In genomic region chrX:347351-348117, GRCh38 we compare ENCODE assay signal across 24 cellular contexts. TPM values are rescaled to one million over a fixed set of nuclear protein-coding genes. Genes with fewer than 3 reads are reported as not detected.
DNase-seq lines count a peak whose midpoint lies in the region; ATAC-seq, FAIRE-seq and TF ChIP-seq lines count a peak whose summit lies in the region.
"Had no signal": no experiment of that assay in that cellular context is flagged by ENCODE, and none has a peak within 500 bp of the region (broad histone marks: within the 10 kb centered on the region; RNA-seq: fewer than 3 reads in every experiment).

No MANE protein-coding gene starts in this region.

- no peak overlapping the region for H2AFZ ChIP-seq in HepG2 (ENCODE audit: low read length)
- H2AFZ ChIP-seq: PC-9 had no signal

- TF ChIP-seq CTCF in right lobe of liver (IDR thresholded peaks at IDR 0.05) (no peak), HepG2 (CRISPR knock-in tag; IDR thresholded peaks at IDR 0.05) (no peak)

- TF ChIP-seq EP300 in HepG2 (IDR thresholded peaks at IDR 0.05; ENCODE audit: low read depth in 2 of 2, low read length in 2 of 2) = no peak
- no peak for TF ChIP-seq EP300 in HepG2 (CRISPR knock-in tag; IDR thresholded peaks at IDR 0.05; ENCODE audit: borderline replicate concordance)

- no peak for FAIRE-seq in HepG2 (lab: Jason Lieb, UNC)
- FAIRE-seq: A549, D721Med had no signal

- no peaks in the 10 kb centered on the region for H3K79me2 ChIP-seq in HepG2 (ENCODE audit: insufficient read depth, low read length)

- POLR2A ChIA-PET in HepG2 (lab: Yijun Ruan, JAX) = no interaction called here

- no peaks in the 10 kb centered on the region for H3K9me3 Mint-ChIP-seq in natural killer cell treated with Interleukin-12 subunit alpha and Interleukin-12 subunit beta and Interleukin-15 and Interleukin-18, amount 100 ng/mL, for 72 hours

- in situ Hi-C loops in HepG2 (cut with HindIII; ENCODE audit: extremely low pct_ligation_motif_present, low pct_unique_long_range_greater_than_20kb) = no loop called here

- CTCF ChIA-PET in HepG2 (lab: Yijun Ruan, JAX; ENCODE audit: low intra/inter-chr PET ratio, low total read pairs) = no interaction called here

- intact Hi-C loops in right lobe of liver (cut with DNase I) (no loop called here), HepG2 (cut with micrococcal nuclease; ENCODE audit: unreplicated experiment) (no loop called here), right cardiac atrium (cut with DNase I) (no loop called here)

- TF ChIP-seq POLR2A in right lobe of liver (IDR thresholded peaks at IDR 0.05) = no peak
- TF ChIP-seq POLR2A in HepG2 (IDR thresholded peaks at IDR 0.05; ENCODE audit: insufficient read depth in 1 of 2, low read depth in 2 of 2, low read length in 2 of 2) = no peak

- H3K27me3 ChIP-seq in right lobe of liver = no peaks in the 10 kb centered on the region
- no peaks in the 10 kb centered on the region for H3K27me3 ChIP-seq in HepG2 (ENCODE audit: control insufficient read depth in 1 of 2, insufficient read depth in 2 of 2, low read length in 2 of 2)
- H3K27me3 ChIP-seq in right cardiac atrium (ENCODE audit: control insufficient read depth, insufficient read depth) = no peaks in the 10 kb centered on the region
- H3K27me3 ChIP-seq: BE2C had no signal

- no peak overlapping the region for H3K27ac ChIP-seq in right lobe of liver
- H3K27ac ChIP-seq in HepG2 (ENCODE audit: extremely low read length, insufficient read depth, low read length) = no peak overlapping the region
- no peak overlapping the region for H3K27ac ChIP-seq in right cardiac atrium (ENCODE audit: low read length)
- H3K27ac ChIP-seq: A549, KMS-11, PC-9 had no signal

- 95% methylated on average over 16 of the region's 59 CpGs for WGBS in right lobe of liver (ENCODE audit: insufficient coverage, low coverage, low lambda C conversion rate, missing lambda C conversion rate)
- 98% methylated on average over 35 of the region's 59 CpGs for WGBS in HepG2 (ENCODE audit: low lambda C conversion rate)
- WGBS in right cardiac atrium = 95% methylated on average over 59 of the region's 59 CpGs

- TF ChIP-seq RAD21 in HepG2 (CRISPR knock-in tag; IDR thresholded peaks at IDR 0.05) = no peak

- H3K9me3 ChIP-seq in right lobe of liver (no peaks in the 10 kb centered on the region), HepG2 (ENCODE audit: low read length) (no peaks in the 10 kb centered on the region), right cardiac atrium (ENCODE audit: control insufficient read depth, low read length) (no peaks in the 10 kb centered on the region)
- H3K9me3 ChIP-seq: A549, BE2C had no signal

- ATAC-seq in right lobe of liver (no peak), HepG2 (no peak), right cardiac atrium (no peak), HG03469 (IDR thresholded peaks at IDR 0.05; ENCODE audit: unreplicated experiment) (no peak)
- no peak for ATAC-seq in natural killer cell treated with Interleukin-12 subunit alpha and Interleukin-12 subunit beta and Interleukin-15 and Interleukin-18, amount 100 ng/mL, for 72 hours
- ATAC-seq: A549 had no signal

- H3K9ac ChIP-seq in HepG2 (ENCODE audit: insufficient read depth, low read depth, low read length) = no peak overlapping the region
- H3K9ac ChIP-seq: KMS-11 had no signal

- no peaks in the 10 kb centered on the region for H3K4me1 ChIP-seq in right lobe of liver
- 0 out of 2 replicates have a peak, but pooled peaks cover 5% of the 10 kb centered on the region for H3K4me1 ChIP-seq in HepG2 (ENCODE audit: insufficient read depth, low read length)
- no peaks in the 10 kb centered on the region for H3K4me1 ChIP-seq in right cardiac atrium (ENCODE audit: control insufficient read depth, insufficient read depth, low read length)
- H3K4me1 ChIP-seq: A549, BE2C had no signal

- no peaks in the 10 kb centered on the region for H4K20me1 ChIP-seq in HepG2 (ENCODE audit: insufficient read depth, low read length)

- H3K27ac Mint-ChIP-seq in natural killer cell treated with Interleukin-12 subunit alpha and Interleukin-12 subunit beta and Interleukin-15 and Interleukin-18, amount 100 ng/mL, for 72 hours = no peak overlapping the region

- no peak overlapping the region for H3K4me2 ChIP-seq in HepG2 (ENCODE audit: low read depth, low read length)
- H3K4me2 ChIP-seq: A549, KMS-11, PC-9 had no signal

- no peak overlapping the region for H3K4me3 Mint-ChIP-seq in natural killer cell treated with Interleukin-12 subunit alpha and Interleukin-12 subunit beta and Interleukin-15 and Interleukin-18, amount 100 ng/mL, for 72 hours

- peak in 2 of 3 donors; percentile 11 to 47 for DNase-seq in right lobe of liver
- DNase-seq in HepG2 (ENCODE audit: low spot score) = no peak
- DNase-seq in right cardiac atrium = peak; percentile 12 to 60 (median 56)
- DNase-seq in natural killer cell treated with Interleukin-12 subunit alpha and Interleukin-12 subunit beta and Interleukin-15 and Interleukin-18, amount 100 ng/mL, for 72 hours (ENCODE audit: low spot score) = peak; percentile 44
- DNase-seq in hypothalamus (lab: John Stamatoyannopoulos, UW) = no peak
- no peak for DNase-seq in HPDE6-E6E7 (ENCODE audit: extremely low spot score)
- no peak for DNase-seq in DMS79 treated with DMSO at 0.1 percent for 48 hours (lab: John Stamatoyannopoulos, UW)
- DNase-seq: BE2C, DMS53, EL, GF-D8, H7, NCI-H1092 treated with DMSO at 0.1 percent for 48 hours, NCI-H1436 treated with DMSO at 0.1 percent for 48 hours, NCI-H2029, NCI-H2227 treated with DMSO at 0.1 percent for 48 hours, NCI-H510A treated with DMSO at 0.1 percent for 48 hours, NCI-H748 treated with DMSO at 0.1 percent for 48 hours, PC-9, RPMI8226 had no signal

- no peaks in the 10 kb centered on the region for H3K27me3 Mint-ChIP-seq in natural killer cell treated with Interleukin-12 subunit alpha and Interleukin-12 subunit beta and Interleukin-15 and Interleukin-18, amount 100 ng/mL, for 72 hours

- no peak overlapping the region for H3K4me3 ChIP-seq in right lobe of liver
- H3K4me3 ChIP-seq in HepG2 (replicated peaks in 1 of 3; ENCODE audit: insufficient read depth in 1 of 3, low read depth in 2 of 3, low read length in 3 of 3) = no peak overlapping the region
- no peak overlapping the region for H3K4me3 ChIP-seq in right cardiac atrium (ENCODE audit: low read length)
- H3K4me3 ChIP-seq: A549, PC-9 had no signal

- peaks cover 0 to 4% of the 10 kb centered on the region in 2 donors for H3K4me1 Mint-ChIP-seq in natural killer cell treated with Interleukin-12 subunit alpha and Interleukin-12 subunit beta and Interleukin-15 and Interleukin-18, amount 100 ng/mL, for 72 hours (ENCODE audit: low read depth in 2 of 2)

- no peaks in the 10 kb centered on the region for H3K36me3 Mint-ChIP-seq in natural killer cell treated with Interleukin-12 subunit alpha and Interleukin-12 subunit beta and Interleukin-15 and Interleukin-18, amount 100 ng/mL, for 72 hours

- H3K36me3 ChIP-seq in right lobe of liver (no peaks in the 10 kb centered on the region), HepG2 (replicated peaks in 1 of 2; ENCODE audit: control insufficient read depth in 1 of 2, insufficient read depth in 2 of 2, low read length in 2 of 2) (peaks cover 1 to 7% of the 10 kb centered on the region in 2 experiments; a peak in 2 of 5 replicates)
- H3K36me3 ChIP-seq: BE2C had no signal

- BruUV-seq in HepG2 (replicated peaks; lab: Mats Ljungman, UMichigan) = no TSS peak

RNA-seq across cellular contexts. Expression of gene GTPBP6, which starts 28.9 kb away (rescaled TPM):
- total RNA-seq in right lobe of liver = 10 to 100 TPM; 20.9 to 32.8 (median 23.2) TPM
- total RNA-seq in HepG2 (2016; rRNA removed; fragmentation: Illumina TruSeq; extraction: Trizol) = 35.6 and 39.6 TPM in 2 replicates
- 33.9 and 34.6 TPM in 2 replicates for total RNA-seq in HepG2 (2016; cell fraction: cytosol; rRNA removed; fragmentation: Illumina TruSeq; extraction: Trizol; ENCODE audit: low read depth)
- total RNA-seq in HepG2 (2016; cell fraction: insoluble cytoplasmic fraction; rRNA removed; fragmentation: Illumina TruSeq; extraction: Trizol) = 32.3 and 41.0 TPM in 2 replicates
- 50.6 and 52.4 TPM in 2 replicates for total RNA-seq in HepG2 (2016; cell fraction: membrane; rRNA removed; fragmentation: Illumina TruSeq; extraction: Trizol)
- 17.0 and 20.4 TPM in 2 replicates for total RNA-seq in HepG2 (2016; cell fraction: nucleus; rRNA removed; fragmentation: Illumina TruSeq; extraction: Trizol)
- 20.2 and 22.1 TPM in 2 replicates for polyA plus RNA-seq in HepG2 (2011; rRNA removed)
- 18.4 and 31.3 TPM in 2 replicates for polyA plus RNA-seq in HepG2 (2011; cell fraction: cytosol; rRNA removed)
- polyA plus RNA-seq in HepG2 (2011; cell fraction: nucleus; rRNA removed) = 29.4 and 36.8 TPM in 2 replicates
- polyA plus RNA-seq in HepG2 (2012) = 16.6 and 18.3 TPM in 2 replicates
- polyA plus RNA-seq in HepG2 (2016; cell fraction: cytosol; fragmentation: Illumina TruSeq; extraction: Trizol; ENCODE audit: low read depth) = 46.6 and 50.3 TPM in 2 replicates
- polyA plus RNA-seq in HepG2 (2016; cell fraction: insoluble cytoplasmic fraction; fragmentation: Illumina TruSeq; extraction: Trizol; ENCODE audit: low read depth) = 38.1 and 42.7 TPM in 2 replicates
- 50.6 and 54.4 TPM in 2 replicates for polyA plus RNA-seq in HepG2 (2016; cell fraction: membrane; fragmentation: Illumina TruSeq; extraction: Trizol; ENCODE audit: low read depth)
- 41.5 and 48.9 TPM in 2 replicates for polyA plus RNA-seq in HepG2 (2016; cell fraction: nucleus; fragmentation: Illumina TruSeq; extraction: Trizol; ENCODE audit: insufficient read depth, low read depth)
- polyA minus RNA-seq in HepG2 (2011; rRNA and poly(A)+ RNA removed; ENCODE audit: low replicate concordance) = 14.7 and 27.7 TPM in 2 replicates
- 10.6 and 14.2 TPM in 2 replicates for polyA minus RNA-seq in HepG2 (2011; cell fraction: cytosol; rRNA and poly(A)+ RNA removed)
- polyA minus RNA-seq in HepG2 (2011; cell fraction: nucleus; rRNA and poly(A)+ RNA removed) = 4.7 and 7.2 TPM in 2 replicates
- total RNA-seq in right cardiac atrium = 10 to 100 TPM; 48.4 to 57.6 (median 54.8) TPM
- 59.0 TPM for polyA plus RNA-seq in right cardiac atrium
- 10 to 100 TPM; 45.8 to 69.6 TPM for total RNA-seq in natural killer cell treated with Interleukin-12 subunit alpha and Interleukin-12 subunit beta and Interleukin-15 and Interleukin-18, amount 100 ng/mL, for 72 hours

RNA-seq across cellular contexts. Expression of gene PPP2R3B, which starts 39.2 kb away (rescaled TPM):
- 1 to 10 TPM; 4.2 to 6.3 (median 5.3) TPM for total RNA-seq in right lobe of liver
- 10.2 and 17.0 TPM in 2 replicates for total RNA-seq in HepG2 (2016; rRNA removed; fragmentation: Illumina TruSeq; extraction: Trizol)
- 40.0 and 45.6 TPM in 2 replicates for total RNA-seq in HepG2 (2016; cell fraction: cytosol; rRNA removed; fragmentation: Illumina TruSeq; extraction: Trizol; ENCODE audit: low read depth)
- 9.9 and 18.2 TPM in 2 replicates for total RNA-seq in HepG2 (2016; cell fraction: insoluble cytoplasmic fraction; rRNA removed; fragmentation: Illumina TruSeq; extraction: Trizol)
- 24.0 and 29.4 TPM in 2 replicates for total RNA-seq in HepG2 (2016; cell fraction: membrane; rRNA removed; fragmentation: Illumina TruSeq; extraction: Trizol)
- total RNA-seq in HepG2 (2016; cell fraction: nucleus; rRNA removed; fragmentation: Illumina TruSeq; extraction: Trizol) = 16.8 and 20.3 TPM in 2 replicates
- 21.4 and 26.0 TPM in 2 replicates for polyA plus RNA-seq in HepG2 (2011; rRNA removed)
- 12.7 and 19.9 TPM in 2 replicates for polyA plus RNA-seq in HepG2 (2011; cell fraction: cytosol; rRNA removed)
- polyA plus RNA-seq in HepG2 (2011; cell fraction: nucleus; rRNA removed) = 123 and 149 TPM in 2 replicates
- 9.5 and 14.7 TPM in 2 replicates for polyA plus RNA-seq in HepG2 (2012)
- polyA plus RNA-seq in HepG2 (2016; cell fraction: cytosol; fragmentation: Illumina TruSeq; extraction: Trizol; ENCODE audit: low read depth) = 4.1 and 5.7 TPM in 2 replicates
- polyA plus RNA-seq in HepG2 (2016; cell fraction: insoluble cytoplasmic fraction; fragmentation: Illumina TruSeq; extraction: Trizol; ENCODE audit: low read depth) = 11.5 and 12.7 TPM in 2 replicates
- 7.1 and 8.7 TPM in 2 replicates for polyA plus RNA-seq in HepG2 (2016; cell fraction: membrane; fragmentation: Illumina TruSeq; extraction: Trizol; ENCODE audit: low read depth)
- 43.6 and 49.3 TPM in 2 replicates for polyA plus RNA-seq in HepG2 (2016; cell fraction: nucleus; fragmentation: Illumina TruSeq; extraction: Trizol; ENCODE audit: insufficient read depth, low read depth)
- polyA minus RNA-seq in HepG2 (2011; rRNA and poly(A)+ RNA removed; ENCODE audit: low replicate concordance) = 25.0 and 39.8 TPM in 2 replicates
- 13.1 and 17.1 TPM in 2 replicates for polyA minus RNA-seq in HepG2 (2011; cell fraction: cytosol; rRNA and poly(A)+ RNA removed)
- polyA minus RNA-seq in HepG2 (2011; cell fraction: nucleus; rRNA and poly(A)+ RNA removed) = 23.4 and 29.1 TPM in 2 replicates
- 100 to 1,000 TPM; 101 to 163 (median 147) TPM for total RNA-seq in right cardiac atrium
- polyA plus RNA-seq in right cardiac atrium = 114 TPM
- 10 to 100 TPM; 12.0 to 38.8 TPM for total RNA-seq in natural killer cell treated with Interleukin-12 subunit alpha and Interleukin-12 subunit beta and Interleukin-15 and Interleukin-18, amount 100 ng/mL, for 72 hours

Comparison
In these comparisons a context has a peak if more than half of its experiments do, and no peak if none do; other contexts are left out.
1. DNase-seq: peak in right lobe of liver (2 of 3), right cardiac atrium (3 of 3) and natural killer cell treated with Interleukin-12 subunit alpha and Interleukin-12 subunit beta and Interleukin-15 and Interleukin-18, amount 100 ng/mL, for 72 hours (single experiment); none in HepG2 (single experiment), hypothalamus (0 of 51), HPDE6-E6E7 (single experiment) and DMS79 treated with DMSO at 0.1 percent for 48 hours (single experiment).